In the genomic region with DNA sequence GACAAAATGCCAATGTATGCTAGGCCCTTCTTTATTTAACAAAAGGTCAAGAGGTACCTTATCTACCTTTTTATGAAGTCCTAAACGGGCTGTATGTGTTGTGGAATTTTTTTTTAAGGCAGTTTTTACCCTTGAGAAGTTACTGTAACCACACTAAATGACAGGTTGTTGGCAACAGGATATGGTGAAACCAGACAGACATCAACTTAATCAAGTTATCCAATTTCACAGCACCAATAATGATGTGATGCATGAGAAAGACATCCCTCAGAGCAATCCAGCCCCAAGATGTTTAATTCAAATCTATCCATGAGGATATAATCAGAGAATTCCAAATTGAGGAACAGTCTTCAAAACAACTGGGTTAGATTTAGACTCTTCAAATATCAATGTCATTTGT, we compare ENCODE assay signal across 7 cellular contexts. TPM values are rescaled to one million over a fixed set of nuclear protein-coding genes. Genes with fewer than 3 reads are reported as not detected.
DNase-seq lines count a peak whose midpoint lies in the region; ATAC-seq, FAIRE-seq and TF ChIP-seq lines count a peak whose summit lies in the region.
"Not testable (repeated sequence)": the region's sequence is repeated elsewhere in the genome, so short reads cannot be mapped to it uniquely, and the experiment has no call there.

No MANE protein-coding gene starts in this region.

- H3K9me3 ChIP-seq in SK-N-SH; astrocyte (ENCODE audit: insufficient read depth, low read depth, low read length); mesenchymal stem cell (ENCODE audit: control insufficient read depth, low read length): not testable (repeated sequence)

- H3K4me2 ChIP-seq in SK-N-SH = peak overlapping the region; percentile 3; the same call in 1 of the 2 replicates
- H3K4me2 ChIP-seq in astrocyte (ENCODE audit: low read length); mesenchymal stem cell (ENCODE audit: low read length, poor library complexity, severe bottlenecking): not testable (repeated sequence)

- DNase-seq in EH (ENCODE audit: low read depth) = peak; percentile 44
- peak; percentile 34 for DNase-seq in M059J (ENCODE audit: low read depth)
- DNase-seq in SK-N-SH = peak; percentile 63
- not testable (repeated sequence) for DNase-seq in astrocyte (ENCODE audit: low read depth); mesenchymal stem cell; stimulated activated effector memory CD8-positive, alpha-beta T cell treated with anti-CD3 and anti-CD28 coated beads, Interleukin-12 subunit alpha, Interleukin-12 subunit beta, amount 100 ng/mL, for 72 hours (ENCODE audit: low spot score in 2 of 2)
- DNase-seq in immature natural killer cell = peak; percentile 29 to 41 (median 30)

- not testable (repeated sequence) for H3K9ac ChIP-seq in SK-N-SH; astrocyte (ENCODE audit: low read length)
- H3K9ac ChIP-seq in mesenchymal stem cell (ENCODE audit: low read length) = peak overlapping the region; percentile 38

- H3K79me1 ChIP-seq in mesenchymal stem cell (replicated peaks; ENCODE audit: low read length, poor library complexity, severe bottlenecking) = not testable (repeated sequence)

- H3K36me3 Mint-ChIP-seq in astrocyte (ENCODE audit: low read depth, unreplicated experiment); immature natural killer cell; stimulated activated effector memory CD8-positive, alpha-beta T cell treated with anti-CD3 and anti-CD28 coated beads, Interleukin-12 subunit alpha, Interleukin-12 subunit beta, amount 100 ng/mL, for 72 hours: not testable (repeated sequence)

- not testable (repeated sequence) for H3K4me3 ChIP-seq in SK-N-SH (ENCODE audit: low read depth in 2 of 2, low read length in 1 of 2); astrocyte (ENCODE audit: insufficient read depth, low read depth, low read length); mesenchymal stem cell (ENCODE audit: insufficient read depth in 1 of 2, low read depth in 1 of 2, low read length in 2 of 2)

- not testable (repeated sequence) for H3F3A ChIP-seq in SK-N-SH (replicated peaks; ENCODE audit: insufficient read depth)

- ATAC-seq in stimulated activated effector memory CD8-positive, alpha-beta T cell treated with anti-CD3 and anti-CD28 coated beads, Interleukin-12 subunit alpha, Interleukin-12 subunit beta, amount 100 ng/mL, for 72 hours = not testable (repeated sequence)

- CTCF ChIA-PET in SK-N-SH (lab: Yijun Ruan, JAX) = interaction anchor here (0.7 to 2.1 kb wide), 2 partner anchors 41 to 112 kb away, joined by 4 to 5 read pairs; a partner anchor contains a TSS

- not testable (repeated sequence) for H4K8ac ChIP-seq in mesenchymal stem cell (ENCODE audit: low read length)

- H3K27me3 ChIP-seq in SK-N-SH (ENCODE audit: insufficient read depth); astrocyte (ENCODE audit: insufficient read depth, low read length); mesenchymal stem cell (ENCODE audit: control insufficient read depth in 1 of 2, insufficient read depth in 1 of 2, low read length in 2 of 2): not testable (repeated sequence)

- not testable (repeated sequence) for H2BK12ac ChIP-seq in mesenchymal stem cell (ENCODE audit: low read length in 2 of 2)

- H3K79me2 ChIP-seq in SK-N-SH (ENCODE audit: insufficient read depth); astrocyte (ENCODE audit: insufficient read depth, low read length): not testable (repeated sequence)

- not testable (repeated sequence) for H2BK120ac ChIP-seq in mesenchymal stem cell (ENCODE audit: low read depth, low read length)

- not testable (repeated sequence) for H2AFZ ChIP-seq in SK-N-SH (ENCODE audit: low read depth); astrocyte (ENCODE audit: low read depth, low read length); mesenchymal stem cell (ENCODE audit: low read depth, low read length)

- H3K18ac ChIP-seq in mesenchymal stem cell (ENCODE audit: low read depth in 1 of 2, low read length in 2 of 2) = not testable (repeated sequence)

- H3K9me3 Mint-ChIP-seq in astrocyte (ENCODE audit: unreplicated experiment); immature natural killer cell; stimulated activated effector memory CD8-positive, alpha-beta T cell treated with anti-CD3 and anti-CD28 coated beads, Interleukin-12 subunit alpha, Interleukin-12 subunit beta, amount 100 ng/mL, for 72 hours: not testable (repeated sequence)

- H3K4me3 Mint-ChIP-seq in astrocyte (ENCODE audit: unreplicated experiment); stimulated activated effector memory CD8-positive, alpha-beta T cell treated with anti-CD3 and anti-CD28 coated beads, Interleukin-12 subunit alpha, Interleukin-12 subunit beta, amount 100 ng/mL, for 72 hours: not testable (repeated sequence)
- H3K4me3 Mint-ChIP-seq in immature natural killer cell = peak overlapping the region; percentile 42 to 66 (median 57)

- H2BK5ac ChIP-seq in mesenchymal stem cell (ENCODE audit: low read depth, low read length, poor library complexity, severe bottlenecking) = not testable (repeated sequence)

- POLR2A ChIA-PET in SK-N-SH (lab: Yijun Ruan, JAX) = interaction anchor here (0.9 to 1.0 kb wide), 2 partner anchors 81 to 459 kb away, joined by 3 read pairs; a partner anchor contains a TSS

- H3K4ac ChIP-seq in mesenchymal stem cell (ENCODE audit: low read depth in 1 of 2, low read length in 2 of 2) = not testable (repeated sequence)

- H3K36me3 ChIP-seq in SK-N-SH (replicated peaks in 1 of 2; ENCODE audit: control insufficient read depth in 1 of 2, insufficient read depth in 2 of 2, low read length in 1 of 2); astrocyte (ENCODE audit: insufficient read depth, low read length); mesenchymal stem cell (ENCODE audit: control insufficient read depth in 1 of 2, insufficient read depth in 2 of 2, low read depth in 1 of 2, low read length in 2 of 2): not testable (repeated sequence)

- 2% methylated on average over 1 of the region's 1 CpG for WGBS in SK-N-SH (ENCODE audit: low lambda C conversion rate)
- WGBS in mesenchymal stem cell = no CpG with 5 or more reads among the region's 1 CpG

- H3K27ac Mint-ChIP-seq in astrocyte (ENCODE audit: unreplicated experiment) = not testable (repeated sequence)
- peak overlapping the region; percentile 86 to 95 (median 92) for H3K27ac Mint-ChIP-seq in immature natural killer cell
- peak overlapping the region; percentile 23 for H3K27ac Mint-ChIP-seq in stimulated activated effector memory CD8-positive, alpha-beta T cell treated with anti-CD3 and anti-CD28 coated beads, Interleukin-12 subunit alpha, Interleukin-12 subunit beta, amount 100 ng/mL, for 72 hours

- not testable (repeated sequence) for H2BK15ac ChIP-seq in mesenchymal stem cell (ENCODE audit: low read depth, poor library complexity, severe bottlenecking)

- TF ChIP-seq CTCF in SK-N-SH (IDR thresholded peaks at IDR 0.05); astrocyte (IDR thresholded peaks at IDR 0.05; ENCODE audit: insufficient read depth, low read depth, low read length): not testable (repeated sequence)

- H3K4me1 ChIP-seq in SK-N-SH (ENCODE audit: control insufficient read depth in 1 of 2, insufficient read depth in 2 of 2, low read depth in 1 of 2, low read length in 1 of 2) = peaks cover 4 to 21% of the 10 kb centered on the region in 2 experiments; a peak in 3 of 4 replicates
- not testable (repeated sequence) for H3K4me1 ChIP-seq in astrocyte (ENCODE audit: insufficient read depth, low read length); mesenchymal stem cell (ENCODE audit: control insufficient read depth, insufficient read depth, low read depth, low read length)

- H4K91ac ChIP-seq in mesenchymal stem cell (ENCODE audit: low read length) = not testable (repeated sequence)

- H3K14ac ChIP-seq in mesenchymal stem cell (ENCODE audit: low read length in 2 of 2) = not testable (repeated sequence)

- not testable (repeated sequence) for H3K9me2 ChIP-seq in SK-N-SH

- peak; percentile 48 to 87; a peak in 3 of 4 replicates for TF ChIP-seq EP300 in SK-N-SH (IDR thresholded peaks at IDR 0.05; ENCODE audit: borderline replicate concordance in 1 of 2, low read depth in 1 of 2, low read length in 1 of 2)

- peak; percentile 21 for TF ChIP-seq RAD21 in SK-N-SH (IDR thresholded peaks at IDR 0.05; ENCODE audit: low read length)

- H2AK5ac ChIP-seq in mesenchymal stem cell (ENCODE audit: low read length, severe bottlenecking) = not testable (repeated sequence)

- H3K27ac ChIP-seq in SK-N-SH (ENCODE audit: low read depth in 2 of 2, low read length in 1 of 2) = peak overlapping the region; percentile 56 to 96
- not testable (repeated sequence) for H3K27ac ChIP-seq in astrocyte (ENCODE audit: low read depth, low read length); mesenchymal stem cell (ENCODE audit: low read length, poor library complexity, severe bottlenecking)

- H3K23ac ChIP-seq in mesenchymal stem cell (ENCODE audit: low read length in 2 of 2) = not testable (repeated sequence)

- FAIRE-seq in astrocyte (lab: Jason Lieb, UNC) = peak; percentile 39

- H3K27me3 Mint-ChIP-seq in astrocyte (ENCODE audit: low read depth, unreplicated experiment); immature natural killer cell (ENCODE audit: low read depth in 3 of 3): not testable (repeated sequence)

- not testable (repeated sequence) for H3K4me1 Mint-ChIP-seq in astrocyte (ENCODE audit: low read depth, unreplicated experiment)
- H3K4me1 Mint-ChIP-seq in immature natural killer cell = peaks cover 30 to 32% of the 10 kb centered on the region in 2 donors
- H3K4me1 Mint-ChIP-seq in stimulated activated effector memory CD8-positive, alpha-beta T cell treated with anti-CD3 and anti-CD28 coated beads, Interleukin-12 subunit alpha, Interleukin-12 subunit beta, amount 100 ng/mL, for 72 hours = peaks cover 14% of the 10 kb centered on the region

- not testable (repeated sequence) for H4K20me1 ChIP-seq in SK-N-SH (ENCODE audit: insufficient read depth); astrocyte (ENCODE audit: insufficient read depth, low read length)

RNA-seq across cellular contexts. Expression of a gene that starts 41.2 kb away (rescaled TPM):
- total RNA-seq in M059J (2014; rRNA removed; shearing (Covaris generic)) = 39.1 and 39.9 TPM in 2 replicates
- polyA plus RNA-seq in SK-N-SH (2012; rRNA removed) = 138 and 141 TPM in 2 replicates
- polyA plus RNA-seq in SK-N-SH (2012; cell fraction: cytosol; rRNA removed) = 54.1 and 76.3 TPM in 2 replicates
- polyA plus RNA-seq in SK-N-SH (2012; cell fraction: nucleus; rRNA removed) = 426 and 428 TPM in 2 replicates
- 27.7 TPM in 2 replicates for total RNA-seq in astrocyte
- polyA plus RNA-seq in immature natural killer cell = 10 to 100 TPM; 52.3 to 69.5 (median 55.5) TPM
- 18.9 TPM for polyA plus RNA-seq in mesenchymal stem cell (2013, experiment 1 of 2)
- polyA plus RNA-seq in mesenchymal stem cell (2013, experiment 2 of 2) = 18.4 TPM

RNA-seq across cellular contexts. Expression of a gene that starts 52.4 kb away (rescaled TPM):
- 48.5 and 52.8 TPM in 2 replicates for total RNA-seq in M059J (2014; rRNA removed; shearing (Covaris generic))
- 67.6 and 96.9 TPM in 2 replicates for polyA plus RNA-seq in SK-N-SH (2012; rRNA removed)
- 40.1 and 55.6 TPM in 2 replicates for polyA plus RNA-seq in SK-N-SH (2012; cell fraction: cytosol; rRNA removed)
- 232 and 261 TPM in 2 replicates for polyA plus RNA-seq in SK-N-SH (2012; cell fraction: nucleus; rRNA removed)
- 18.3 and 20.0 TPM in 2 replicates for total RNA-seq in astrocyte
- 100 to 1,000 TPM in 1 of 3 donors, 10 to 100 TPM in 2; 75.1 to 119 (median 77.3) TPM for polyA plus RNA-seq in immature natural killer cell
- 26.6 TPM for polyA plus RNA-seq in mesenchymal stem cell (2013, experiment 1 of 2)
- 26.9 TPM for polyA plus RNA-seq in mesenchymal stem cell (2013, experiment 2 of 2)
